Comparison of ENCODE assay signal across 17 cellular contexts in the genomic region with DNA sequence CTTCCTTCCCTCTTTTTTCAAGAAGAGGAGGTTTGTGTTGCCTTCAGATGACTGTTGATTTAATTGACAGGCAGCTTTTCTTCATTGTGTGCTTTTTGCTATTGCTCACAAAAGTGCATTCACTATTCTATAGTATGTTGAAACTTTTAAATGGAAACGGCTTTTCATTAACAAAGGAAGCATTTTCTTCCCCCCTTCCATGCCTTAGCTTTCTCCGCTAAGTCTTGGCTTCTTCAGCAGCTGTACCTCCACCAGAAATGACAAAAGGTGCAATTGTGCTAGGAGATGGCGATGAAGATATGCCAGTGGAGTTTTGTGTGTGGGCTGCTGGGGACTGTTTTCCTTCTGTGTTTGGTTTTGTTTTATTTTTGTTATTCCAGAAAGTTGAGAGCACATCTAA. TPM values are rescaled to one million over a fixed set of nuclear protein-coding genes. Genes with fewer than 3 reads are reported as not detected.
A peak's percentile ranks its signal among the peaks of the same experiment; 100 is the strongest.
DNase-seq lines count a peak whose midpoint lies in the region; ATAC-seq, FAIRE-seq and TF ChIP-seq lines count a peak whose summit lies in the region.
"Had no signal": no experiment of that assay in that cellular context is flagged by ENCODE, and none has a peak within 500 bp of the region (broad histone marks: within the 10 kb centered on the region; RNA-seq: fewer than 3 reads in every experiment).

No MANE protein-coding gene starts in this region.

- ATAC-seq in GM21423 (IDR thresholded peaks at IDR 0.05; ENCODE audit: unreplicated experiment): no peak
- ATAC-seq in GM21576 (IDR thresholded peaks at IDR 0.05; ENCODE audit: unreplicated experiment): no peak
- ATAC-seq: activated CD8-positive, alpha-beta T cell treated with anti-CD3 and anti-CD28 coated beads, Interleukin-2, amount 10 ng/mL, durations not matched to agents 7 days and 5 days; natural killer cell treated with Interleukin-12 subunit alpha and Interleukin-12 subunit beta and Interleukin-15 and Interleukin-18, amount 100 ng/mL, for 72 hours had no signal

- no peak overlapping the region for H3K9ac ChIP-seq in SK-N-MC (ENCODE audit: insufficient read length)
- no peak overlapping the region for H3K9ac ChIP-seq in trophoblast cell (ENCODE audit: low read length)

- peak overlapping the region; percentile 44; the same call in 1 of the 2 replicates for H3K27ac ChIP-seq in SK-N-MC
- H3K27ac ChIP-seq in trophoblast cell (ENCODE audit: low read depth, low read length): peak overlapping the region; percentile 67

- no peak for TF ChIP-seq POLR2A in H54 (IDR thresholded peaks at IDR 0.05; ENCODE audit: low read depth, low read length)

- H3K9me3 ChIP-seq in SK-N-MC (ENCODE audit: low read depth, low read length) (no peaks in the 10 kb centered on the region), trophoblast cell (ENCODE audit: insufficient read depth, low read depth, low read length) (no peaks in the 10 kb centered on the region)

- H3K27me3 ChIP-seq in trophoblast cell (ENCODE audit: insufficient read depth, low read length): no peaks in the 10 kb centered on the region
- H3K27me3 ChIP-seq: brain microvascular endothelial cell had no signal

- no peak overlapping the region for H2AFZ ChIP-seq in trophoblast cell (ENCODE audit: insufficient read depth, low read length, poor library complexity)

- H3K4me2 ChIP-seq in trophoblast cell (ENCODE audit: low read length): no peak overlapping the region

- H3K36me3 ChIP-seq in SK-N-MC (ENCODE audit: insufficient read depth, low read length): peaks cover 15% of the 10 kb centered on the region
- peaks cover 0 to 1% of the 10 kb centered on the region in 2 experiments for H3K36me3 ChIP-seq in trophoblast cell (ENCODE audit: control insufficient read depth in 1 of 2, insufficient read depth in 2 of 2, low read length in 2 of 2)
- H3K36me3 ChIP-seq: brain microvascular endothelial cell had no signal

- no peak overlapping the region for H2BK120ac ChIP-seq in trophoblast cell (ENCODE audit: insufficient read depth, low read length, poor library complexity)

- no CpG with 5 or more reads among the region's 3 CpGs for WGBS in trophoblast cell (ENCODE audit: extremely low coverage, insufficient coverage, insufficient read length)

- H2BK5ac ChIP-seq in trophoblast cell (ENCODE audit: low read depth, low read length, poor library complexity): no peak overlapping the region

- H3K4me3 ChIP-seq in SK-N-MC (no peak overlapping the region), trophoblast cell (ENCODE audit: low read depth, low read length) (no peak overlapping the region)

- no peak overlapping the region for H3K18ac ChIP-seq in trophoblast cell (ENCODE audit: low read length)

- no peak overlapping the region for H3K4ac ChIP-seq in trophoblast cell (ENCODE audit: low read depth, low read length)

- DNase-seq in H54 (ENCODE audit: insufficient read length, low spot score) (no peak), SK-N-MC (ENCODE audit: low read depth, low spot score) (no peak), foreskin melanocyte (peak; percentile 93), trophoblast cell (no peak), AG08396 (ENCODE audit: low spot score) (no peak), HK-2 (ENCODE audit: unreplicated experiment) (no peak)
- DNase-seq: activated CD8-positive, alpha-beta T cell treated with anti-CD3 and anti-CD28 coated beads, Interleukin-2, amount 10 ng/mL, durations not matched to agents 7 days and 5 days; activated effector memory CD4-positive, alpha-beta T cell treated with anti-CD3 and anti-CD28 coated beads, Interleukin-2, amount 50 U/mL, for 16 hours; AML-193; brain microvascular endothelial cell; glutamatergic neuron; kidney glomerular epithelial cell; NCI-H2171; SHP77 had no signal

- no peak overlapping the region for H3K14ac ChIP-seq in trophoblast cell (ENCODE audit: low read length)

- no peak overlapping the region for H4K12ac ChIP-seq in trophoblast cell (ENCODE audit: low read depth, low read length)

- peak; percentile 6 for FAIRE-seq in H54 (lab: Jason Lieb, UNC)

- H3K4me1 ChIP-seq in trophoblast cell (ENCODE audit: control insufficient read depth in 1 of 2, insufficient read depth in 2 of 2, low read length in 2 of 2): peaks cover 3 to 5% of the 10 kb centered on the region in 2 experiments

- H3K79me2 ChIP-seq in trophoblast cell (ENCODE audit: control insufficient read depth, insufficient read depth, low read length, poor library complexity): no peaks in the 10 kb centered on the region

- no peak overlapping the region for H2AK5ac ChIP-seq in trophoblast cell (ENCODE audit: low read length)

- H4K8ac ChIP-seq in trophoblast cell (ENCODE audit: low read depth, low read length): no peak overlapping the region

- H2BK12ac ChIP-seq in trophoblast cell (ENCODE audit: low read length): no peak overlapping the region

- no peak overlapping the region for H4K91ac ChIP-seq in trophoblast cell (ENCODE audit: low read depth, low read length)

- H3K79me1 ChIP-seq in trophoblast cell (ENCODE audit: low read length): peaks cover 5% of the 10 kb centered on the region

- H3K23ac ChIP-seq in trophoblast cell (ENCODE audit: low read length): no peak overlapping the region

RNA-seq across cellular contexts. Expression of a gene that starts 52.9 kb away (rescaled TPM):
- 20.9 and 23.2 TPM in 2 replicates for polyA plus RNA-seq in trophoblast cell (2013)

RNA-seq across cellular contexts. Expression of a gene that starts 55.3 kb away (rescaled TPM):
- polyA plus RNA-seq in trophoblast cell (2013): 83.2 and 86.1 TPM in 2 replicates
